Comparison of ENCODE assay signal across 9 cellular contexts in genomic region chr11:111097191-111097590, GRCh38.
DNase-seq lines count a peak whose midpoint lies in the region; ATAC-seq, FAIRE-seq and TF ChIP-seq lines count a peak whose summit lies in the region.
"Had no signal": no experiment of that assay in that cellular context is flagged by ENCODE, and none has a peak within 500 bp of the region (broad histone marks: within the 10 kb centered on the region; RNA-seq: fewer than 3 reads in every experiment).

No MANE protein-coding gene starts in this region.

- H3K4me2 ChIP-seq in MM.1S (ENCODE audit: low read depth, low read length) (peak overlapping the region; percentile 40; the same call in 1 of the 2 replicates), endothelial cell of umbilical vein (ENCODE audit: insufficient read depth, low read length) (peak overlapping the region; percentile 45)

- BruUV-seq in endothelial cell of umbilical vein (replicated peaks; lab: Mats Ljungman, UMichigan), result no TSS peak

- peaks cover 5 to 34% (median 10%) of the 10 kb centered on the region in 5 donors for H3K27me3 Mint-ChIP-seq in naive thymus-derived CD8-positive, alpha-beta T cell

- H3K4me3 Mint-ChIP-seq in naive thymus-derived CD8-positive, alpha-beta T cell, result peak overlapping the region in 8 of 10 donors; percentile 1 to 50 (median 35)
- H3K4me3 Mint-ChIP-seq in stimulated activated effector memory CD8-positive, alpha-beta T cell treated with anti-CD3 and anti-CD28 coated beads, Interleukin-12 subunit alpha, Interleukin-12 subunit beta, amount 100 ng/mL, for 72 hours, result no peak overlapping the region

- H3K27me3 ChIP-seq in BJ (ENCODE audit: control insufficient read depth, insufficient read depth, low read length), result no peaks in the 10 kb centered on the region
- peaks cover 47% of the 10 kb centered on the region for H3K27me3 ChIP-seq in MM.1S (replicated peaks; ENCODE audit: insufficient read depth, low read length)
- no peaks in the 10 kb centered on the region for H3K27me3 ChIP-seq in endothelial cell of umbilical vein (ENCODE audit: control insufficient read depth in 2 of 2, insufficient read depth in 2 of 2, low read length in 2 of 2)
- H3K27me3 ChIP-seq in dorsolateral prefrontal cortex, result no peaks in the 10 kb centered on the region

- H2AFZ ChIP-seq in MM.1S (ENCODE audit: low read length), result no peak overlapping the region
- peak overlapping the region; percentile 44 for H2AFZ ChIP-seq in endothelial cell of umbilical vein (ENCODE audit: low read depth, low read length)

- dilution Hi-C loops in endothelial cell of umbilical vein (cut with MboI; ENCODE audit: extremely low pct_ligation_motif_present, low sequenced_read_pairs), result no loop called here

- FAIRE-seq in endothelial cell of umbilical vein (lab: Jason Lieb, UNC), result no peak

- H3K36me3 ChIP-seq in BJ (ENCODE audit: control insufficient read depth, insufficient read depth, low read length) (no peaks in the 10 kb centered on the region), MM.1S (replicated peaks; ENCODE audit: insufficient read depth, low read length) (no peaks in the 10 kb centered on the region), endothelial cell of umbilical vein (ENCODE audit: control insufficient read depth in 2 of 2, extremely low read depth in 1 of 2, insufficient read depth in 2 of 2, low read length in 2 of 2) (no peaks in the 10 kb centered on the region)

- H3K9me3 Mint-ChIP-seq in naive thymus-derived CD8-positive, alpha-beta T cell, result no peaks in the 10 kb centered on the region
- no peaks in the 10 kb centered on the region for H3K9me3 Mint-ChIP-seq in stimulated activated effector memory CD8-positive, alpha-beta T cell treated with anti-CD3 and anti-CD28 coated beads, Interleukin-12 subunit alpha, Interleukin-12 subunit beta, amount 100 ng/mL, for 72 hours

- intact Hi-C loops in endothelial cell of umbilical vein (cut with micrococcal nuclease), result no loop called here
- intact Hi-C loops in dorsolateral prefrontal cortex (cut with DNase I), result no loop called here

- no peak overlapping the region for H3K27ac ChIP-seq in MM.1S (ENCODE audit: low read length)
- no peak overlapping the region for H3K27ac ChIP-seq in endothelial cell of umbilical vein (ENCODE audit: insufficient read depth, low read depth, low read length)
- no peak overlapping the region for H3K27ac ChIP-seq in dorsolateral prefrontal cortex

- H3K9me1 ChIP-seq in endothelial cell of umbilical vein (replicated peaks; ENCODE audit: control insufficient read depth, extremely low read depth, insufficient read depth, low read length), result no peaks in the 10 kb centered on the region

- H3K79me2 ChIP-seq in MM.1S (ENCODE audit: low read length), result no peaks in the 10 kb centered on the region
- no peaks in the 10 kb centered on the region for H3K79me2 ChIP-seq in endothelial cell of umbilical vein (ENCODE audit: control insufficient read depth, insufficient read depth, low read length)

- POLR2A ChIA-PET in BJ (lab: Charles Lee), result interaction anchor here (0.7 kb wide), 1 partner anchor 636 kb away, joined by 3 read pairs; no protein-coding TSS in a partner anchor
- POLR2A ChIA-PET in endothelial cell of umbilical vein (lab: Charles Lee), result interaction anchor here (0.7 kb wide), 1 partner anchor 622 kb away, joined by 5 read pairs; no protein-coding TSS in a partner anchor
- POLR2A ChIA-PET in naive thymus-derived CD8-positive, alpha-beta T cell (lab: Charles Lee), result no interaction called here

- H3K9ac ChIP-seq in MM.1S (ENCODE audit: low read length) (no peak overlapping the region), endothelial cell of umbilical vein (replicated peaks; ENCODE audit: extremely low read depth, insufficient read depth, low read length) (no peak overlapping the region)

- H3F3A ChIP-seq in MM.1S (ENCODE audit: insufficient read depth, low read length), result peaks cover 15% of the 10 kb centered on the region

- DNase-seq in BJ (ENCODE audit: low read depth), result no peak
- no peak for DNase-seq in MM.1S
- DNase-seq in endothelial cell of umbilical vein (ENCODE audit: low read depth, low spot score), result no peak
- DNase-seq in naive thymus-derived CD8-positive, alpha-beta T cell, result no peak
- no peak for DNase-seq in NCI-H2196 treated with DMSO at 0.1 percent for 48 hours (lab: John Stamatoyannopoulos, UW; ENCODE audit: unreplicated experiment)
- DNase-seq in stimulated activated effector memory CD8-positive, alpha-beta T cell treated with anti-CD3 and anti-CD28 coated beads, Interleukin-12 subunit alpha, Interleukin-12 subunit beta, amount 100 ng/mL, for 72 hours (ENCODE audit: low spot score in 2 of 2), result no peak
- no peak for DNase-seq in dorsolateral prefrontal cortex
- no peak for DNase-seq in NCI-H2171 (lab: John Stamatoyannopoulos, UW)

- H3K36me3 Mint-ChIP-seq in naive thymus-derived CD8-positive, alpha-beta T cell, result no peaks in the 10 kb centered on the region
- H3K36me3 Mint-ChIP-seq in stimulated activated effector memory CD8-positive, alpha-beta T cell treated with anti-CD3 and anti-CD28 coated beads, Interleukin-12 subunit alpha, Interleukin-12 subunit beta, amount 100 ng/mL, for 72 hours, result no peaks in the 10 kb centered on the region

- CTCF ChIA-PET in BJ (lab: Yijun Ruan, JAX) (no interaction called here), endothelial cell of umbilical vein (lab: Charles Lee) (interaction anchor here (0.7 to 1.3 kb wide), 2 partner anchors 9 to 1130 kb away, joined by 3 read pairs; no protein-coding TSS in a partner anchor)

- H3K9me2 ChIP-seq in MM.1S (replicated peaks; ENCODE audit: insufficient read depth, low read length), result no peaks in the 10 kb centered on the region

- peaks cover 0 to 2% (median 0%) of the 10 kb centered on the region in 4 donors for H3K4me1 Mint-ChIP-seq in naive thymus-derived CD8-positive, alpha-beta T cell
- H3K4me1 Mint-ChIP-seq in stimulated activated effector memory CD8-positive, alpha-beta T cell treated with anti-CD3 and anti-CD28 coated beads, Interleukin-12 subunit alpha, Interleukin-12 subunit beta, amount 100 ng/mL, for 72 hours, result no peaks in the 10 kb centered on the region

- H3K9me3 ChIP-seq in MM.1S (replicated peaks; ENCODE audit: insufficient read depth, low read length) (no peaks in the 10 kb centered on the region), endothelial cell of umbilical vein (replicated peaks; ENCODE audit: control insufficient read depth, insufficient read depth, low read length) (no peaks in the 10 kb centered on the region)

- H3K27ac Mint-ChIP-seq in naive thymus-derived CD8-positive, alpha-beta T cell, result no peak overlapping the region
- H3K27ac Mint-ChIP-seq in stimulated activated effector memory CD8-positive, alpha-beta T cell treated with anti-CD3 and anti-CD28 coated beads, Interleukin-12 subunit alpha, Interleukin-12 subunit beta, amount 100 ng/mL, for 72 hours, result no peak overlapping the region

- H3K4me1 ChIP-seq in MM.1S (ENCODE audit: low read length) (peaks cover 41% of the 10 kb centered on the region), endothelial cell of umbilical vein (ENCODE audit: control insufficient read depth, extremely low read depth, insufficient read depth, low read length) (no peaks in the 10 kb centered on the region)

- H4K20me1 ChIP-seq in MM.1S (ENCODE audit: insufficient read depth, low read length) (no peaks in the 10 kb centered on the region), endothelial cell of umbilical vein (replicated peaks; ENCODE audit: control insufficient read depth, extremely low read depth, insufficient read depth, low read length) (no peaks in the 10 kb centered on the region)

- TF ChIP-seq POLR2A in endothelial cell of umbilical vein (IDR thresholded peaks at IDR 0.05; ENCODE audit: low read depth, low read length), result no peak

- no peak for TF ChIP-seq CTCF in BJ (IDR thresholded peaks at IDR 0.05; ENCODE audit: insufficient read depth, low read depth, low read length)
- no peak for TF ChIP-seq CTCF in MM.1S (IDR thresholded peaks at IDR 0.05; ENCODE audit: low read length)
- TF ChIP-seq CTCF in endothelial cell of umbilical vein (IDR thresholded peaks at IDR 0.05; ENCODE audit: extremely low read depth in 1 of 2, insufficient read depth in 1 of 2, low read depth in 1 of 2, low read length in 2 of 2), result no peak
- TF ChIP-seq CTCF in dorsolateral prefrontal cortex (IDR thresholded peaks at IDR 0.05 in 54 of 56, conservative IDR thresholded peaks at IDR 0.05 in 2 of 56; ENCODE audit: low read depth in 1 of 56, partially characterized antibody in 56 of 56), result no peak

- H3K4me3 ChIP-seq in BJ (ENCODE audit: low read depth, low read length) (peak overlapping the region; percentile 27), MM.1S (ENCODE audit: low read length) (no peak overlapping the region), endothelial cell of umbilical vein (replicated peaks in 1 of 3; ENCODE audit: insufficient read depth in 1 of 3, low read depth in 1 of 3, low read length in 3 of 3) (peak overlapping the region in 2 of 3 experiments; percentile 27 to 56), dorsolateral prefrontal cortex (peak overlapping the region in 8 of 59 donors; percentile 3 to 36 (median 18))

- ATAC-seq in naive thymus-derived CD8-positive, alpha-beta T cell, result no peak
- no peak for ATAC-seq in stimulated activated effector memory CD8-positive, alpha-beta T cell treated with anti-CD3 and anti-CD28 coated beads, Interleukin-12 subunit alpha, Interleukin-12 subunit beta, amount 100 ng/mL, for 72 hours
- ATAC-seq: SK-N-SH treated with all-trans-retinoic acid at 6 μM for 48 hours had no signal

TF ChIP-seq in endothelial cell of umbilical vein, 7 proteins besides CTCF, POLR2A, EP300 and RAD21:
- TF ChIP-seq POLR2AphosphoS5 (IDR thresholded peaks at IDR 0.05; ENCODE audit: insufficient read depth, low read depth, low read length) (no peak), FOS (IDR thresholded peaks at IDR 0.05; ENCODE audit: borderline replicate concordance, insufficient read depth, low read length) (no peak), MYC (IDR thresholded peaks at IDR 0.05; ENCODE audit: low read depth, low read length) (no peak), GATA2 (IDR thresholded peaks at IDR 0.05; ENCODE audit: insufficient read depth, insufficient read length, low read depth, low read length) (no peak), JUN (IDR thresholded peaks at IDR 0.05; ENCODE audit: borderline replicate concordance, insufficient read depth, insufficient read length, low read depth) (no peak), MAX (IDR thresholded peaks at IDR 0.05; ENCODE audit: insufficient read depth, insufficient read length) (no peak), EZH2 (IDR thresholded peaks at IDR 0.05; ENCODE audit: borderline replicate concordance, low read depth, low read length, severe bottlenecking) (no peak)
